8 cellular contexts compared by ENCODE assay signal in the genomic region with DNA sequence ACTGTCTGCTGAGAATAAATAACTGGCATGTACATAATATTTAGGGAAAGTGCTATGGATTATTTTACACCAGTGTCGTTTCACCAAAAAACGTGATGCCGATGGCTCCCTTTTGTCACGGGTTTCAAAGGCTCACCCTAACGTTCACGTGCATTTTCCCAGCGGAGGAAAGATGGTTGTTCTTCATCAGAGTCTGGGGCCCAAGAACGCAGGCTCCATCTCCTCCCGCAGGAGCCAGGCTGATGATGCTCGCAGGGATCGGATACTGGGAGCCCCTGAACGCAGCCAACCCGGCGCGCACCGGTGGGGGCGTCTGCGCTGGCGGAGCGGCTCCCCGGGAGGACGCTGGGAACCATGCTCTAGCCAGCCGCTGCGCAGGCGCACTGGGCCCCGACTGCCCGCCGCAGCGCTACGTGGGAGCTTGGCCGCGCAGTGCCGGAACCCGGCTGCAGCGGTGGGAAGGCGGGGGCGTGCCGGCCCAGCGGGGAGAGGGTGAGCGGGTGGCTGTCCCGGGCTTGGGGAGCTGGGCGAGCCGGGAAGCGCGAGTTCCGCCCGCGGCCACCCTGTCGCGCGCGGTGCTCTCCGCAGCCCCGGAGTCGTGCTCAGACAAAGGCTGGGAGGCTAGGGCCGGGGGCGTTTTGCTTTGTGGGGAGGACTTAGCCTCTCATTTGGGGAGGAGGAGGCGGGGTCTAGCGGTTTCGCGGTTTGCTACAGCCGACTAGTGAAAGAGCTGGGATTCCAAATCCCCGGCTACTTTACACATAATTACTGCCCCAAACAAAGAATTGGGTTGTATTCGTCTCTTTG. TPM values are rescaled to one million over a fixed set of nuclear protein-coding genes. Genes with fewer than 3 reads are reported as not detected.
DNase-seq lines count a peak whose midpoint lies in the region; ATAC-seq, FAIRE-seq and TF ChIP-seq lines count a peak whose summit lies in the region.

A gene (plus strand): TSS at position 793 of the 807 bp plus-strand sequence. CDS start 486 bp downstream, outside the sequence.

- H3K27ac ChIP-seq in pancreas (peak within 1 kb of the TSS; percentile 30 to 68 (median 58)), thyroid gland (peak within 1 kb of the TSS; percentile 16 to 54 (median 16))

- H3K4me3 ChIP-seq in pancreas (peak within 1 kb of the TSS; percentile 57 to 78 (median 72)), thyroid gland (replicated peaks in 1 of 3) (peak within 1 kb of the TSS; percentile 29 to 61 (median 35))

- H3K27ac Mint-ChIP-seq in activated naive CD8-positive, alpha-beta T cell treated with anti-CD3 and anti-CD28 coated beads, Interleukin-2, amount 10 ng/mL, durations not matched to agents 7 days and 5 days: peak within 1 kb of the TSS; percentile 90

- no peak for FAIRE-seq in pancreas (lab: Jason Lieb, UNC)

- WGBS in pancreas, 2 donors: 0% methylated on average over 62 to 64 of the region's 64 CpGs
- WGBS in thyroid gland, 2 donors: 1% methylated on average over 27 to 31 of the region's 64 CpGs

- peaks cover 0 to 3% (median 0%) of the 10 kb centered on the region in 3 donors for H3K4me1 ChIP-seq in pancreas
- H3K4me1 ChIP-seq in thyroid gland: peaks cover 0 to 6% of the 10 kb centered on the region in 2 donors

- H3K36me3 Mint-ChIP-seq in activated naive CD8-positive, alpha-beta T cell treated with anti-CD3 and anti-CD28 coated beads, Interleukin-2, amount 10 ng/mL, durations not matched to agents 7 days and 5 days: peaks cover 58% of the 10 kb centered on the region

- peaks cover 23% of the 10 kb centered on the region for H3K4me1 Mint-ChIP-seq in activated naive CD8-positive, alpha-beta T cell treated with anti-CD3 and anti-CD28 coated beads, Interleukin-2, amount 10 ng/mL, durations not matched to agents 7 days and 5 days

- peak; percentile 82 for ATAC-seq in HG02610 (IDR thresholded peaks at IDR 0.05; ENCODE audit: unreplicated experiment)
- peak; percentile 88 for ATAC-seq in activated naive CD8-positive, alpha-beta T cell treated with anti-CD3 and anti-CD28 coated beads, Interleukin-2, amount 10 ng/mL, durations not matched to agents 7 days and 5 days (ENCODE audit: low read depth)
- ATAC-seq in Right ventricle myocardium superior (ENCODE audit: poor library complexity): peak; percentile 100
- ATAC-seq in pancreas: peak; percentile 97 to 100 (median 100)

- peak in 1 of 2 donors; percentile 71 for TF ChIP-seq POLR2A in thyroid gland (IDR thresholded peaks at IDR 0.05)

- TF ChIP-seq CTCF in GM10266 (IDR thresholded peaks at IDR 0.05; ENCODE audit: control insufficient read depth, insufficient read depth, low read depth, missing control alignments) (no peak), pancreas (IDR thresholded peaks at IDR 0.05) (no peak), thyroid gland (IDR thresholded peaks at IDR 0.05) (no peak)

- H3K4me3 Mint-ChIP-seq in activated naive CD8-positive, alpha-beta T cell treated with anti-CD3 and anti-CD28 coated beads, Interleukin-2, amount 10 ng/mL, durations not matched to agents 7 days and 5 days: peak within 1 kb of the TSS; percentile 82

- H3K27me3 ChIP-seq in pancreas: no peaks in the 10 kb centered on the region
- H3K27me3 ChIP-seq in thyroid gland: no peaks in the 10 kb centered on the region

- H3K36me3 ChIP-seq in pancreas (no peaks in the 10 kb centered on the region), thyroid gland (no peaks in the 10 kb centered on the region)

- intact Hi-C loops in Right ventricle myocardium superior (cut with DNase I) (no loop called here), pancreas (cut with DNase I) (no loop called here), thyroid gland (cut with DNase I) (no loop called here)

- peaks cover 26% of the 10 kb centered on the region for H3K9me3 Mint-ChIP-seq in activated naive CD8-positive, alpha-beta T cell treated with anti-CD3 and anti-CD28 coated beads, Interleukin-2, amount 10 ng/mL, durations not matched to agents 7 days and 5 days

- DNase-seq in GM10266 (ENCODE audit: extremely low spot score) (peak; percentile 92), NCI-H1105 (lab: John Stamatoyannopoulos, UW) (peak; percentile 95), SKM-1 treated with dmso at 0.1 percent for 144 hours (lab: John Stamatoyannopoulos, UW; ENCODE audit: unreplicated experiment) (peak; percentile 80), Right ventricle myocardium superior (peak; percentile 96), pancreas (peak; percentile 89 to 99 (median 93)), thyroid gland (peak; percentile 90 to 92)
- peak; percentile 96 for DNase-seq in activated naive CD8-positive, alpha-beta T cell treated with anti-CD3 and anti-CD28 coated beads, Interleukin-2, amount 10 ng/mL, durations not matched to agents 7 days and 5 days

- POLR2A ChIA-PET in activated naive CD8-positive, alpha-beta T cell treated with anti-CD3 and anti-CD28 coated beads, Interleukin-2, amount 10 ng/mL, durations not matched to agents 7 days and 5 days (lab: Charles Lee): interaction anchor here (0.7 to 2.4 kb wide), 5 partner anchors 28 to 82 kb away, joined by 3 to 15 read pairs (median 4); a partner anchor contains a TSS

- H3K9me3 ChIP-seq in pancreas (no peaks in the 10 kb centered on the region), thyroid gland (no peaks in the 10 kb centered on the region)

- H3K27me3 Mint-ChIP-seq in activated naive CD8-positive, alpha-beta T cell treated with anti-CD3 and anti-CD28 coated beads, Interleukin-2, amount 10 ng/mL, durations not matched to agents 7 days and 5 days: no peaks in the 10 kb centered on the region

RNA-seq across cellular contexts. Expression of the gene that starts here (rescaled TPM):
- total RNA-seq in activated naive CD8-positive, alpha-beta T cell treated with anti-CD3 and anti-CD28 coated beads, Interleukin-2, amount 10 ng/mL, durations not matched to agents 7 days and 5 days: 1 to 10 TPM; 5.2 to 6.3 TPM
- total RNA-seq in Right ventricle myocardium superior: 1.3 TPM
- 1 to 10 TPM; 1.0 to 2.4 (median 2.1) TPM for total RNA-seq in pancreas
- polyA plus RNA-seq in pancreas: under 1 TPM; 0.85 to 0.95 TPM
- 1 to 10 TPM in 1 of 4 donors, under 1 TPM in 1, not detected in 2; 0.40 to 1.0 TPM for total RNA-seq in thyroid gland

Comparison
In these comparisons a context has a peak if more than half of its experiments do, and no peak if none do; other contexts are left out.
1. Peak in every context shown above with its lines: DNase-seq, ATAC-seq, H3K4me3 ChIP-seq and H3K27ac ChIP-seq.